8 cellular contexts compared by ENCODE assay signal in the genomic region with DNA sequence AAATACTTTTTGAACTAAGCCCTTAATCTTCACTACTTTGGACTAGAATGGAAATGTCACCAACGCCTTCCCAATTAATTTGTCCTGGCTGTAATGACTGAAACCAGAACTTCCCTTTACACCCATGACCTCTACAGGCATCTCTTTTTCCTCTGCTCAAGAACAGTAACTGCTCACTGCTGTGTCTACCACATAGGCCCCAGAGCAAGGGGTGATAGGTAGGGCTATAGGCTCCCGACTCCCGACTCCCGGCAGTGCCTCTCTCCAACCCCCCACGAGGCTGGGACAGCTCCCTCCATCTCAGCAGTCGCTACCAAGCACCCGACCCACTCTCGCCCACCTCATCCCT. TPM values are rescaled to one million over a fixed set of nuclear protein-coding genes. Genes with fewer than 3 reads are reported as not detected.
DNase-seq lines count a peak whose midpoint lies in the region; ATAC-seq and TF ChIP-seq lines count a peak whose summit lies in the region.

No MANE protein-coding gene starts in this region.

- peak overlapping the region; percentile 98 for H3K27ac ChIP-seq in muscle layer of duodenum (ENCODE audit: low read length)

- H3K27me3 ChIP-seq in muscle layer of duodenum (ENCODE audit: low read depth, low read length): no peaks in the 10 kb centered on the region

- H3K36me3 Mint-ChIP-seq in chondrocyte (ENCODE audit: low read depth): peaks cover under 1% of the 10 kb centered on the region

- peak; percentile 72 to 76 for DNase-seq in Kasumi-1 (lab: John Stamatoyannopoulos, UW)
- DNase-seq in chondrocyte (ENCODE audit: low spot score): no peak
- DNase-seq in GM13977 (ENCODE audit: low spot score): no peak
- DNase-seq in NAMALWA (ENCODE audit: low spot score): no peak
- DNase-seq in NCI-H1694 (lab: John Stamatoyannopoulos, UW): no peak

- peak overlapping the region; percentile 66 for H3K4me3 ChIP-seq in GM12875 (ENCODE audit: low read depth, low read length)
- H3K4me3 ChIP-seq in muscle layer of duodenum (ENCODE audit: low read depth in 1 of 2, low read length in 2 of 2): peak overlapping the region; percentile 75 to 89

- peak; percentile 48 for ATAC-seq in GM21619 (IDR thresholded peaks at IDR 0.05; ENCODE audit: unreplicated experiment)

- in situ Hi-C loops in GM13977 (cut with MboI; ENCODE audit: low pct_unique_long_range_greater_than_20kb, low sequenced_read_pairs, unreplicated experiment): no loop called here

- no peak for TF ChIP-seq CTCF in GM12875 (IDR thresholded peaks at IDR 0.05; ENCODE audit: borderline replicate concordance, insufficient read depth, low read depth, low read length)
- no peak for TF ChIP-seq CTCF in chondrocyte (IDR thresholded peaks at IDR 0.05)
- TF ChIP-seq CTCF in GM13977 (IDR thresholded peaks at IDR 0.05; ENCODE audit: extremely low read depth, insufficient read depth, missing control alignments): no peak

- peak overlapping the region; percentile 92 for H3K4me3 Mint-ChIP-seq in chondrocyte (ENCODE audit: unreplicated experiment)

- peaks cover 22% of the 10 kb centered on the region for H3K4me1 Mint-ChIP-seq in chondrocyte (ENCODE audit: low read depth)

- peaks cover 2% of the 10 kb centered on the region for H3K9me3 Mint-ChIP-seq in chondrocyte (ENCODE audit: low read depth)

- H3K4me1 ChIP-seq in muscle layer of duodenum (ENCODE audit: control insufficient read depth in 1 of 2, insufficient read depth in 2 of 2, low read length in 2 of 2): no peaks in the 10 kb centered on the region

- no peaks in the 10 kb centered on the region for H3K27me3 Mint-ChIP-seq in chondrocyte (ENCODE audit: low read depth)

- H3K9me3 ChIP-seq in muscle layer of duodenum (ENCODE audit: control insufficient read depth in 1 of 2, low read length in 2 of 2): no peaks in the 10 kb centered on the region

- no peaks in the 10 kb centered on the region for H3K36me3 ChIP-seq in muscle layer of duodenum (ENCODE audit: control insufficient read depth in 1 of 2, insufficient read depth in 2 of 2, low read length in 2 of 2)

- H3K27ac Mint-ChIP-seq in chondrocyte (ENCODE audit: unreplicated experiment): peak overlapping the region; percentile 99

RNA-seq across cellular contexts. Expression of a gene that starts 0.4 kb away (rescaled TPM):
- 0.45 to 0.59 TPM in 2 of 3 replicates, not detected in the other for total RNA-seq in chondrocyte

Comparison
In these comparisons a context has a peak if more than half of its experiments do, and no peak if none do; other contexts are left out.
1. DNase-seq: peak in Kasumi-1 (2 of 2); none in chondrocyte (single experiment), GM13977 (single experiment), NAMALWA (single experiment) and NCI-H1694 (single experiment).